Comparison of ENCODE assay signal across 8 cellular contexts in the genomic region with DNA sequence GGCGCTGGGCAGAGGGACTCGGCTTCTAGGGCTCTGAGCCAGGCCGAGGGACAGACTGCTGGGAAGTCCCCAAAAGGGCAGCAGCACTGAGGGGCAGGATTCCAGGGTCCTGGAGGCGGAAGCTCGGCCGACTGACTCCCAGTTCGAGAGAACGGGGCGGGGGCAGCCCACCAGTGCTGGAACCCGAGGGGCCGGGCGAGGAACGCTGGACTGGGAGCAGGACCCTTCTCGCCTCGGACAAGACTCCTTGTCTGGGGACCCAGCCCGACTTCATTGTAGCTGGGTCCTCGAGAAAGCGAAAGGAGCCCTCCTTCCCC. TPM values are rescaled to one million over a fixed set of nuclear protein-coding genes. Genes with fewer than 3 reads are reported as not detected.
DNase-seq lines count a peak whose midpoint lies in the region; ATAC-seq and TF ChIP-seq lines count a peak whose summit lies in the region.

No MANE protein-coding gene starts in this region.

- H3K4me3 ChIP-seq in RWPE2 (ENCODE audit: severe bottlenecking) = peak overlapping the region; percentile 77
- H3K4me3 ChIP-seq in fibroblast of mammary gland (ENCODE audit: control insufficient read depth, low read depth, low read length) = peak overlapping the region; percentile 74
- peak overlapping the region; percentile 68 to 97 (median 80) for H3K4me3 ChIP-seq in sigmoid colon

- no peak for DNase-seq in RWPE2 (ENCODE audit: low spot score)
- DNase-seq in fibroblast of mammary gland (ENCODE audit: low read depth) = no peak
- DNase-seq in sigmoid colon = no peak
- DNase-seq in NCI-H1694 treated with DMSO at 0.1 percent for 48 hours (lab: John Stamatoyannopoulos, UW) = no peak
- DNase-seq in COR-L47 (lab: John Stamatoyannopoulos, UW) = no peak
- no peak for DNase-seq in stimulated activated CD4-positive, alpha-beta T cell treated with anti-CD3 and anti-CD28 coated beads, Interleukin-4, amount 100 ng/mL, for 1 hour
- DNase-seq in NCI-H1417 treated with DMSO at 0.1 percent for 48 hours (lab: John Stamatoyannopoulos, UW) = no peak

- ATAC-seq in GM19372 (IDR thresholded peaks at IDR 0.05; ENCODE audit: low read depth, unreplicated experiment) (peak; percentile 9), RWPE2 (ENCODE audit: low read depth) (no peak; the same call in 1 of the 3 replicates)

- peak overlapping the region; percentile 72 for H3K27ac ChIP-seq in RWPE2 (ENCODE audit: poor library complexity, severe bottlenecking)
- H3K27ac ChIP-seq in sigmoid colon = peak overlapping the region; percentile 93 to 97 (median 95)

- TF ChIP-seq CTCF in RWPE2 (IDR thresholded peaks at IDR 0.05; ENCODE audit: poor library complexity, severe bottlenecking) = no peak
- no peak for TF ChIP-seq CTCF in fibroblast of mammary gland (conservative IDR thresholded peaks at IDR 0.05; ENCODE audit: control insufficient read depth, insufficient read depth, low read depth, low read length)
- no peak for TF ChIP-seq CTCF in sigmoid colon (IDR thresholded peaks at IDR 0.05)

- peaks cover 2% of the 10 kb centered on the region for H3K4me1 ChIP-seq in RWPE2 (ENCODE audit: insufficient read depth, poor library complexity, severe bottlenecking)
- H3K4me1 ChIP-seq in sigmoid colon = peaks cover 0 to 31% (median 25%) of the 10 kb centered on the region in 4 donors

- intact Hi-C loops in sigmoid colon (cut with DNase I) = loop anchor here (1.0 to 5.0 kb wide), 4 partner anchors 19 to 200 kb away; partner anchors contain the start of genes GLTPD2 and VMO1

- WGBS in sigmoid colon, 2 donors = 0 to 1% methylated on average over 18 of the region's 18 CpGs

- H3K9me3 ChIP-seq in RWPE2 (ENCODE audit: severe bottlenecking) (no peaks in the 10 kb centered on the region), sigmoid colon (no peaks in the 10 kb centered on the region)

- no peaks in the 10 kb centered on the region for H3K27me3 ChIP-seq in RWPE2 (ENCODE audit: insufficient read depth, poor library complexity, severe bottlenecking)
- no peaks in the 10 kb centered on the region for H3K27me3 ChIP-seq in sigmoid colon

- TF ChIP-seq EP300 in sigmoid colon (IDR thresholded peaks at IDR 0.05) = no peak

- peaks cover 26% of the 10 kb centered on the region for H3K36me3 ChIP-seq in RWPE2 (ENCODE audit: low read depth)
- peaks cover 3 to 16% (median 8%) of the 10 kb centered on the region in 4 donors for H3K36me3 ChIP-seq in sigmoid colon

- peak in 1 of 2 donors; percentile 22 for TF ChIP-seq POLR2A in sigmoid colon (IDR thresholded peaks at IDR 0.05)

RNA-seq across cellular contexts. Expression of gene CAMTA2, which starts 0.2 kb away (rescaled TPM):
- total RNA-seq in sigmoid colon = 10 to 100 TPM in 3 of 4 donors, 1 to 10 TPM in 1; 9.9 to 24.6 (median 21.7) TPM
- polyA plus RNA-seq in sigmoid colon = 10 to 100 TPM; 35.1 to 64.5 (median 42.0) TPM

RNA-seq across cellular contexts. Expression of gene INCA1, which starts 9.6 kb away (rescaled TPM):
- total RNA-seq in sigmoid colon = 1 to 10 TPM in 2 of 4 donors, under 1 TPM in 2; 0.36 to 3.0 (median 1.5) TPM
- polyA plus RNA-seq in sigmoid colon = 1 to 10 TPM; 2.2 to 3.6 (median 2.3) TPM

RNA-seq across cellular contexts. Expression of gene KIF1C, which starts 10.0 kb away (rescaled TPM):
- total RNA-seq in sigmoid colon = 100 to 1,000 TPM in 1 of 4 donors, 10 to 100 TPM in 3; 46.4 to 101 (median 81.0) TPM
- 100 to 1,000 TPM in 2 of 3 donors, 10 to 100 TPM in 1; 83.3 to 164 (median 108) TPM for polyA plus RNA-seq in sigmoid colon

RNA-seq across cellular contexts. Expression of gene SPAG7, which starts 20.1 kb away (rescaled TPM):
- total RNA-seq in sigmoid colon = 10 to 100 TPM; 42.6 to 84.5 (median 72.3) TPM
- polyA plus RNA-seq in sigmoid colon = 10 to 100 TPM; 67.8 to 79.3 (median 73.9) TPM

RNA-seq across cellular contexts. Expression of gene ENO3, which starts 36.8 kb away (rescaled TPM):
- total RNA-seq in sigmoid colon = 1 to 10 TPM; 2.5 to 9.1 (median 5.1) TPM
- 10 to 100 TPM in 1 of 3 donors, 1 to 10 TPM in 1, under 1 TPM in 1; 0.69 to 10.3 (median 5.4) TPM for polyA plus RNA-seq in sigmoid colon
